14 cellular contexts compared by ENCODE assay signal in genomic region chr12:52235822-52236291, GRCh38. TPM values are rescaled to one million over a fixed set of nuclear protein-coding genes. Genes with fewer than 3 reads are reported as not detected.
A peak's percentile ranks its signal among the peaks of the same experiment; 100 is the strongest.
DNase-seq lines count a peak whose midpoint lies in the region; ATAC-seq and TF ChIP-seq lines count a peak whose summit lies in the region.
"Had no signal": no experiment of that assay in that cellular context is flagged by ENCODE, and none has a peak within 500 bp of the region (broad histone marks: within the 10 kb centered on the region; RNA-seq: fewer than 3 reads in every experiment).

No MANE protein-coding gene starts in this region.

- no peaks in the 10 kb centered on the region for H3K36me3 ChIP-seq in Caco-2 (ENCODE audit: control insufficient read depth, insufficient read depth, low read length)
- H3K36me3 ChIP-seq: right lobe of liver, SJCRH30, vagina had no signal

- H3K4me3 ChIP-seq in Caco-2 (ENCODE audit: low read depth, low read length) = no peak overlapping the region
- H3K4me3 ChIP-seq: right lobe of liver, SJCRH30, vagina had no signal

- DNase-seq in Caco-2 (peak; percentile 65 to 80), NCI-H1417 (lab: John Stamatoyannopoulos, UW) (peak in 2 of 3 experiments; percentile 89 to 96), omental fat pad (ENCODE audit: low spot score) (peak; percentile 16), DMS79 treated with DMSO at 0.1 percent for 48 hours (lab: John Stamatoyannopoulos, UW) (no peak), NCI-H82 (lab: John Stamatoyannopoulos, UW) (no peak)
- DNase-seq in activated T-cell treated with anti-CD3 and anti-CD28 coated beads, Interleukin-2, amount 50 U/mL, for 1 hour = no peak
- DNase-seq: activated T-cell treated with anti-CD3 and anti-CD28 coated beads, Interleukin-2, amount 50 U/mL, for 4 hours; CD4-positive, CD25-positive, alpha-beta regulatory T cell; NCI-H2171 treated with DMSO at 0.1 percent for 48 hours; right lobe of liver; SJCRH30 had no signal

- no peak overlapping the region for H3K4me3 Mint-ChIP-seq in Caco-2 (ENCODE audit: unreplicated experiment)
- no peak overlapping the region for H3K4me3 Mint-ChIP-seq in activated T-helper 17 cell treated with anti-CD3 and anti-CD28 coated beads, Interleukin-2, amount 50 U/mL, for 72 hours
- H3K4me3 Mint-ChIP-seq: activated T-cell treated with anti-CD3 and anti-CD28 coated beads, Interleukin-2, amount 50 U/mL, for 4 hours; CD4-positive, CD25-positive, alpha-beta regulatory T cell had no signal

- H3K4me1 ChIP-seq in Caco-2 = peaks cover 56% of the 10 kb centered on the region

- CTCF ChIA-PET in Caco-2 (lab: Charles Lee) = interaction anchor here (2.0 kb wide), 1 partner anchor 44 kb away, joined by 8 read pairs; no protein-coding TSS in a partner anchor

- intact Hi-C loops in Caco-2 (cut with micrococcal nuclease; ENCODE audit: unreplicated experiment) = no loop called here

- TF ChIP-seq CTCF in Caco-2 (IDR thresholded peaks at IDR 0.05; ENCODE audit: insufficient read depth in 1 of 2, low read depth in 1 of 2, low read length in 1 of 2, severe bottlenecking in 1 of 2, unreplicated experiment in 1 of 2) (no peak), omental fat pad (IDR thresholded peaks at IDR 0.05) (no peak)

- no TSS peak for BruUV-seq in Caco-2 (replicated peaks; lab: Mats Ljungman, UMichigan)

- no peaks in the 10 kb centered on the region for H3K27me3 Mint-ChIP-seq in Caco-2 (ENCODE audit: insufficient read depth, unreplicated experiment)
- peaks cover 35% of the 10 kb centered on the region for H3K27me3 Mint-ChIP-seq in activated T-helper 17 cell treated with anti-CD3 and anti-CD28 coated beads, Interleukin-2, amount 50 U/mL, for 72 hours

- H3K27me3 ChIP-seq in Caco-2 (replicated peaks; ENCODE audit: control insufficient read depth, insufficient read depth, low read length) = no peaks in the 10 kb centered on the region
- H3K27me3 ChIP-seq: right lobe of liver, SJCRH30, vagina had no signal

- ATAC-seq in activated T-helper 17 cell treated with anti-CD3 and anti-CD28 coated beads, Interleukin-2, amount 50 U/mL, for 72 hours (replicated peaks) = peak; percentile 21
- ATAC-seq in omental fat pad (ENCODE audit: low FRiP score) (no peak), HG03025 (IDR thresholded peaks at IDR 0.05; ENCODE audit: low FRiP score, unreplicated experiment) (no peak)
- ATAC-seq: activated T-cell treated with anti-CD3 and anti-CD28 coated beads, Interleukin-2, amount 50 U/mL, for 4 hours had no signal

- POLR2A ChIA-PET in Caco-2 (lab: Charles Lee) = no interaction called here

- peaks cover 5% of the 10 kb centered on the region for H3K36me3 Mint-ChIP-seq in Caco-2 (ENCODE audit: insufficient read depth, unreplicated experiment)
- H3K36me3 Mint-ChIP-seq in activated T-helper 17 cell treated with anti-CD3 and anti-CD28 coated beads, Interleukin-2, amount 50 U/mL, for 72 hours (ENCODE audit: low read depth) = no peaks in the 10 kb centered on the region
- H3K36me3 Mint-ChIP-seq: CD4-positive, CD25-positive, alpha-beta regulatory T cell had no signal

- H3K27ac Mint-ChIP-seq in Caco-2 (ENCODE audit: unreplicated experiment) = peak overlapping the region; percentile 43
- no peak overlapping the region for H3K27ac Mint-ChIP-seq in activated T-helper 17 cell treated with anti-CD3 and anti-CD28 coated beads, Interleukin-2, amount 50 U/mL, for 72 hours

- H3K9me3 Mint-ChIP-seq in Caco-2 (ENCODE audit: unreplicated experiment) = no peaks in the 10 kb centered on the region
- H3K9me3 Mint-ChIP-seq in activated T-helper 17 cell treated with anti-CD3 and anti-CD28 coated beads, Interleukin-2, amount 50 U/mL, for 72 hours = no peaks in the 10 kb centered on the region
- H3K9me3 Mint-ChIP-seq: activated T-cell treated with anti-CD3 and anti-CD28 coated beads, Interleukin-2, amount 50 U/mL, for 4 hours had no signal

- peaks cover 45% of the 10 kb centered on the region for H3K4me1 Mint-ChIP-seq in Caco-2 (ENCODE audit: low read depth, unreplicated experiment)
- H3K4me1 Mint-ChIP-seq in activated T-helper 17 cell treated with anti-CD3 and anti-CD28 coated beads, Interleukin-2, amount 50 U/mL, for 72 hours = no peaks in the 10 kb centered on the region

- no peaks in the 10 kb centered on the region for H3K9me3 ChIP-seq in Caco-2
- H3K9me3 ChIP-seq: right lobe of liver, SJCRH30, vagina had no signal

RNA-seq across cellular contexts. Expression of gene KRT7, which starts 2.8 kb away (rescaled TPM):
- total RNA-seq in Caco-2 (2022) = 13.9 and 19.9 TPM in 2 replicates
- 10 to 100 TPM in 1 of 2 donors, 1 to 10 TPM in 1; 7.6 to 12.5 TPM for total RNA-seq in activated T-helper 17 cell treated with anti-CD3 and anti-CD28 coated beads, Interleukin-2, amount 50 U/mL, for 72 hours
- 100 to 1,000 TPM in 3 of 4 donors, 1 to 10 TPM in 1; 2.5 to 248 (median 111) TPM for total RNA-seq in omental fat pad
- total RNA-seq: CD4-positive, CD25-positive, alpha-beta regulatory T cell had no signal

RNA-seq across cellular contexts. Expression of gene KRT86, which starts 38.6 kb away (rescaled TPM):
- total RNA-seq in Caco-2 (2022) (not detected in 2 replicates), omental fat pad (under 1 TPM in 1 of 4 donors, not detected in 3; 0.37 TPM)
- total RNA-seq in activated T-helper 17 cell treated with anti-CD3 and anti-CD28 coated beads, Interleukin-2, amount 50 U/mL, for 72 hours = 1 to 10 TPM in 1 of 2 donors, under 1 TPM in 1; 0.56 to 2.1 TPM
- total RNA-seq: activated T-cell treated with anti-CD3 and anti-CD28 coated beads, Interleukin-2, amount 50 U/mL, for 4 hours; CD4-positive, CD25-positive, alpha-beta regulatory T cell; right lobe of liver; vagina had no signal

RNA-seq across cellular contexts. Expression of gene KRT80, which starts 44.0 kb away (rescaled TPM):
- total RNA-seq in Caco-2 (2022) (0.26 and 0.29 TPM in 2 replicates), omental fat pad (1 to 10 TPM in 1 of 4 donors, under 1 TPM in 2, not detected in 1; 0.37 to 5.5 (median 0.75) TPM)
- not detected for total RNA-seq in activated T-helper 17 cell treated with anti-CD3 and anti-CD28 coated beads, Interleukin-2, amount 50 U/mL, for 72 hours
- total RNA-seq: CD4-positive, CD25-positive, alpha-beta regulatory T cell had no signal

RNA-seq across cellular contexts. Expression of gene KRT81, which starts 55.5 kb away (rescaled TPM):
- total RNA-seq in Caco-2 (2022) (0.28 and 0.45 TPM in 2 replicates), omental fat pad (not detected)
- not detected for total RNA-seq in activated T-helper 17 cell treated with anti-CD3 and anti-CD28 coated beads, Interleukin-2, amount 50 U/mL, for 72 hours
- total RNA-seq: CD4-positive, CD25-positive, alpha-beta regulatory T cell; vagina had no signal

Comparison
In these comparisons a context has a peak if more than half of its experiments do, and no peak if none do; other contexts are left out.
1. DNase-seq: peak in Caco-2 (2 of 2), NCI-H1417 (2 of 3) and omental fat pad (single experiment); none in DMS79 treated with DMSO at 0.1 percent for 48 hours (single experiment), NCI-H82 (single experiment) and activated T-cell treated with anti-CD3 and anti-CD28 coated beads, Interleukin-2, amount 50 U/mL, for 1 hour (single experiment).